In the genomic region with DNA sequence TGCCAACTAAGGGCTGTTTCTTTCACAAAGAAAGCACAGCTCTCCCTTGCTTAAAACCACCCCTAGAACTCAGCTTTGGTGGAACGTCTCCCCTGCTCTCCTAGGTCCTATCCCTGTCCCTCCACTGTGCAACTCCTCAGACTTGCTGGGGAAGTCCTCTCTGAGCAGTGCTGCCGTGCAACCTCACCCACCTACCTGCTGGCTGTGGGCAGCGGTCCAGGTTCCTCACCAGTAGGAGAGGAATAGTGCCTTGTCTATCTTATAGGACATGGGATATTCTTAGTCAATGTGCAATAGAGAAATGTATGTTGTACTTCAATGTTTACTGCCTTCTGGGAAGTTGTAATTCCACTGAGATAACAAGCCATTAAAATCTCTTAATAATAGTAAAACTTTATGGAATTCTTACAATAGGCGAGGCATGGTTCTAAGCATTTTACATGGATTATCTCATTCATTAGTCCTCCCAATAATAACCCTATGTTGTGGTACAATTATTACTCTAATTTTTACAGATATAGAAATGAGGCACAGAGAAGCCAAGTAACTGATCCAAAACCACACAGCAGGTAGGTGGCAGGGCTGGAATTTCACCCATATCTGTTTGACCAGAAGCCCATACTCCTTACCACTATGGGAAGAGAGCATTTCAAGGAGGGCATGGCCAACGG, we compare ENCODE assay signal across 1 cellular context.
TF ChIP-seq lines count a peak whose summit lies in the region.

No MANE protein-coding gene starts in this region.

TF ChIP-seq in H1, 55 proteins besides CTCF, POLR2A, EP300 and RAD21:
- TF ChIP-seq CHD2 (IDR thresholded peaks at IDR 0.05; ENCODE audit: low read length) (no peak), KDM1A (IDR thresholded peaks at IDR 0.05; ENCODE audit: borderline replicate concordance, low read length) (peak; percentile 38; the same call in 1 of the 2 replicates), TAF7 (optimal IDR thresholded peaks at IDR 0.05; ENCODE audit: borderline replicate concordance, low read depth, low read length) (no peak), EGR1 (IDR thresholded peaks at IDR 0.05; ENCODE audit: borderline replicate concordance, low read depth, low read length) (no peak), SIRT6 (IDR thresholded peaks at IDR 0.05; ENCODE audit: low read length) (no peak)
